Comparison of ENCODE assay signal across 11 cellular contexts in genomic region chr5:152462021-152462721, GRCh38. TPM values are rescaled to one million over a fixed set of nuclear protein-coding genes. Genes with fewer than 3 reads are reported as not detected.
DNase-seq lines count a peak whose midpoint lies in the region; ATAC-seq and TF ChIP-seq lines count a peak whose summit lies in the region.
"Had no signal": no experiment of that assay in that cellular context is flagged by ENCODE, and none has a peak within 500 bp of the region (broad histone marks: within the 10 kb centered on the region; RNA-seq: fewer than 3 reads in every experiment).

No MANE protein-coding gene starts in this region.

- POLR2A ChIA-PET in IMR-90 (lab: Charles Lee; ENCODE audit: unreplicated experiment): no interaction called here

- no peak overlapping the region for H4K5ac ChIP-seq in IMR-90 (ENCODE audit: low read depth, low read length)

- ATAC-seq in GM18870 (IDR thresholded peaks at IDR 0.05; ENCODE audit: unreplicated experiment) (peak; percentile 93), HG02588 (IDR thresholded peaks at IDR 0.05; ENCODE audit: unreplicated experiment) (peak; percentile 51), IMR-90 (ENCODE audit: low read depth) (no peak)

- H2AFZ ChIP-seq in IMR-90 (replicated peaks; ENCODE audit: low read length, poor library complexity): no peak overlapping the region
- no peak overlapping the region for H2AFZ ChIP-seq in neural cell (ENCODE audit: low read depth, low read length)

- WGBS in IMR-90 (ENCODE audit: extremely low coverage in 2 of 2, insufficient read length in 1 of 2), 2 experiments: 40% methylated on average over 1 of the region's 4 CpGs; no CpG with 5 or more reads in 1 of the 2 experiments

- TF ChIP-seq POLR2A in IMR-90 (IDR thresholded peaks at IDR 0.05; ENCODE audit: low read depth, low read length): no peak

- H3K23ac ChIP-seq in IMR-90 (ENCODE audit: low read depth, low read length): no peak overlapping the region

- no peak for TF ChIP-seq EP300 in neural cell (conservative IDR thresholded peaks at IDR 0.05; ENCODE audit: poor library complexity, severe bottlenecking)

- no peak overlapping the region for H4K91ac ChIP-seq in IMR-90 (ENCODE audit: insufficient read depth, low read depth, low read length)

- no peaks in the 10 kb centered on the region for H3K9me2 ChIP-seq in neural cell (ENCODE audit: insufficient read depth, low read length)

- dilution Hi-C loops in IMR-90 (cut with HindIII; ENCODE audit: low sequenced_read_pairs, unreplicated experiment): no loop called here

- no peak overlapping the region for H3K4me3 ChIP-seq in IMR-90 (ENCODE audit: insufficient read depth, low read depth, low read length)
- H3K4me3 ChIP-seq in neural cell (ENCODE audit: low read length): no peak overlapping the region

- no peak overlapping the region for H2BK120ac ChIP-seq in IMR-90 (ENCODE audit: low read depth, low read length)

- H3K56ac ChIP-seq in IMR-90 (ENCODE audit: extremely low read depth, insufficient read depth, low read length): no peak overlapping the region

- H2AK9ac ChIP-seq in IMR-90 (replicated peaks; ENCODE audit: low read depth, low read length, poor library complexity): no peak overlapping the region

- no peaks in the 10 kb centered on the region for H3K27me3 ChIP-seq in IMR-90 (ENCODE audit: control insufficient read depth, insufficient read depth, low read length)
- no peaks in the 10 kb centered on the region for H3K27me3 ChIP-seq in neural cell (ENCODE audit: insufficient read depth, low read depth, low read length)

- no peaks in the 10 kb centered on the region for H3K36me3 ChIP-seq in IMR-90 (ENCODE audit: control insufficient read depth, insufficient read depth, low read length)
- no peaks in the 10 kb centered on the region for H3K36me3 ChIP-seq in neural cell (ENCODE audit: insufficient read depth, low read length)

- no peak overlapping the region for H2BK15ac ChIP-seq in IMR-90 (ENCODE audit: low read depth, low read length)

- TF ChIP-seq RAD21 in IMR-90 (IDR thresholded peaks at IDR 0.05; ENCODE audit: low read length) (no peak), neural cell (conservative IDR thresholded peaks at IDR 0.05) (peak; percentile 37)

- H3K18ac ChIP-seq in IMR-90 (ENCODE audit: low read depth, low read length): no peak overlapping the region

- no peak overlapping the region for H2BK20ac ChIP-seq in IMR-90 (ENCODE audit: low read depth, low read length)

- no peaks in the 10 kb centered on the region for H3K79me2 ChIP-seq in neural cell (replicated peaks; ENCODE audit: insufficient read depth, low read length)

- H3K27ac ChIP-seq in IMR-90 (ENCODE audit: insufficient read depth, low read length): no peak overlapping the region
- no peak overlapping the region for H3K27ac ChIP-seq in neural cell (ENCODE audit: low read length)

- H3K79me1 ChIP-seq in IMR-90 (ENCODE audit: low read depth in 1 of 2, low read length in 2 of 2): no peaks in the 10 kb centered on the region

- CTCF ChIA-PET in IMR-90 (lab: Yijun Ruan, JAX): interaction anchor here (1.0 kb wide), 1 partner anchor 9 kb away, joined by 3 read pairs; no protein-coding TSS in a partner anchor

- no peaks in the 10 kb centered on the region for H3K4me1 ChIP-seq in IMR-90 (ENCODE audit: control insufficient read depth, insufficient read depth, low read length)

- in situ Hi-C loops in IMR-90 (cut with MboI; ENCODE audit: low sequenced_read_pairs): no loop called here

- H3K4me2 ChIP-seq in IMR-90 (ENCODE audit: low read depth, low read length): no peak overlapping the region
- H3K4me2 ChIP-seq in neural cell (ENCODE audit: low read length): no peak overlapping the region

- no peak overlapping the region for H3K14ac ChIP-seq in IMR-90 (replicated peaks; ENCODE audit: low read depth, low read length)

- H3F3A ChIP-seq in neural cell (ENCODE audit: insufficient read depth, low read length, poor library complexity, severe bottlenecking): no peaks in the 10 kb centered on the region

- DNase-seq in IMR-90: no peak
- DNase-seq in UCSD-AML1 (lab: John Stamatoyannopoulos, UW; ENCODE audit: unreplicated experiment): no peak
- DNase-seq in activated CD4-positive, CD25-positive, alpha-beta regulatory T cell (lab: John Stamatoyannopoulos, UW): no peak
- DNase-seq in GM20000 (ENCODE audit: low spot score): no peak
- DNase-seq in activated effector memory CD4-positive, alpha-beta T cell treated with Interleukin-2 at 50 U/mL for 16 hours: no peak
- DNase-seq: erythroblast, natural killer cell, OCI-M1 had no signal

- H3K9me1 ChIP-seq in IMR-90 (ENCODE audit: insufficient read depth, low read length): no peaks in the 10 kb centered on the region

- no peak overlapping the region for H3K4ac ChIP-seq in IMR-90 (ENCODE audit: low read depth, low read length)

- no peak overlapping the region for H2BK5ac ChIP-seq in IMR-90 (ENCODE audit: low read depth, low read length, poor library complexity, severe bottlenecking)

- H3K9me3 ChIP-seq in IMR-90 (ENCODE audit: control insufficient read depth, insufficient read depth, low read length) (0 out of 2 replicates have a peak, but pooled peaks cover 3% of the 10 kb centered on the region), neural cell (ENCODE audit: low read length) (no peaks in the 10 kb centered on the region)

- no peak overlapping the region for H2AK5ac ChIP-seq in IMR-90 (ENCODE audit: low read depth, low read length)

- intact Hi-C loops in IMR-90 (cut with micrococcal nuclease): no loop called here

- no peak overlapping the region for H4K8ac ChIP-seq in IMR-90 (ENCODE audit: low read depth in 2 of 2, low read length in 2 of 2)

- BruUV-seq in IMR-90 (replicated peaks; lab: Mats Ljungman, UMichigan): no TSS peak

- H3K9ac ChIP-seq in IMR-90 (ENCODE audit: low read depth, low read length): no peak overlapping the region
- no peak overlapping the region for H3K9ac ChIP-seq in neural cell (ENCODE audit: low read length)

- TF ChIP-seq CTCF in IMR-90 (conservative IDR thresholded peaks at IDR 0.05; ENCODE audit: low read depth, low read length): 0 out of 2 replicates have a peak, but pooled peaks have one; percentile 14
- peak; percentile 52 for TF ChIP-seq CTCF in neural cell (IDR thresholded peaks at IDR 0.05; ENCODE audit: poor library complexity, severe bottlenecking)
- no peak for TF ChIP-seq CTCF in GM20000 (IDR thresholded peaks at IDR 0.05; ENCODE audit: extremely low read depth, missing control alignments)

- H4K20me1 ChIP-seq in IMR-90 (ENCODE audit: insufficient read depth, low read length) (no peaks in the 10 kb centered on the region), neural cell (ENCODE audit: insufficient read depth) (no peaks in the 10 kb centered on the region)

TF ChIP-seq in IMR-90, 13 proteins besides CTCF, POLR2A, EP300 and RAD21:
- TF ChIP-seq CHD1 (IDR thresholded peaks at IDR 0.05; ENCODE audit: low read depth, low read length): no peak
- TF ChIP-seq CEBPB (IDR thresholded peaks at IDR 0.05; ENCODE audit: low read depth, low read length): no peak
TF ChIP-seq in IMR-90: peak in this region for 0.

TF ChIP-seq in neural cell, 6 proteins besides CTCF, POLR2A, EP300 and RAD21:
- TF ChIP-seq TAF1 (IDR thresholded peaks at IDR 0.05; ENCODE audit: low read depth): no peak
- peak; percentile 43 for TF ChIP-seq SMC3 (conservative IDR thresholded peaks at IDR 0.05; ENCODE audit: poor library complexity)

RNA-seq across cellular contexts. Expression of gene NMUR2, which starts 57.1 kb away (rescaled TPM):
- not detected in 2 replicates for total RNA-seq in IMR-90 (2012; rRNA removed)
- polyA plus RNA-seq in IMR-90 (2012; rRNA removed) (not detected in 2 replicates), neural cell (not detected in 2 replicates)
- polyA plus RNA-seq in IMR-90 (2012; cell fraction: cytosol; rRNA removed): not detected in 2 replicates
- not detected in 2 replicates for polyA plus RNA-seq in IMR-90 (2012; cell fraction: nucleus; rRNA removed; ENCODE audit: low replicate concordance)
- polyA minus RNA-seq in neural cell: not detected in 2 replicates
- total RNA-seq: natural killer cell had no signal
